ENCODE assay signal across 29 cellular contexts in genomic region chr18:9522952-9523351, GRCh38.
"Had no signal": no experiment of that assay in that cellular context is flagged by ENCODE, and none has a peak within 500 bp of the region (broad histone marks: within the 10 kb centered on the region; RNA-seq: fewer than 3 reads in every experiment).

No MANE protein-coding gene starts in this region.

- H3K4me3 ChIP-seq: left lung, lower lobe of right lung, pancreas, prostate gland, skin epidermis, testis, thyroid gland, transverse colon, upper lobe of right lung had no signal

- ATAC-seq: left cardiac atrium; left lung; lower lobe of right lung; naive thymus-derived CD8-positive, alpha-beta T cell; pancreas; right cardiac atrium; sciatic nerve; stimulated activated effector memory CD8-positive, alpha-beta T cell treated with anti-CD3 and anti-CD28 coated beads, Interleukin-12 subunit alpha, Interleukin-12 subunit beta, amount 100 ng/mL, for 72 hours; upper lobe of right lung had no signal

- H3K36me3 ChIP-seq: prostate gland had no signal

- H3K4me1 ChIP-seq: left lung, lower lobe of right lung, pancreas, prostate gland, testis, thyroid gland had no signal

- H3K9me3 ChIP-seq: left lung, lower lobe of right lung, pancreas, prostate gland, testis, thyroid gland, transverse colon, upper lobe of right lung had no signal

- DNase-seq: hippocampal formation; kidney glomerular epithelial cell; left cardiac atrium; left lung; lower lobe of right lung; mammary epithelial cell; mesenchymal stem cell; naive thymus-derived CD8-positive, alpha-beta T cell; nucleus accumbens; pancreas; posterior cingulate gyrus; retina; right cardiac atrium; stimulated activated CD4-positive, alpha-beta T cell treated with anti-CD3 and anti-CD28 coated beads, Interleukin-12 subunit alpha, Interleukin-12 subunit beta, amount 100 ng/mL, for 4 hours; stimulated activated CD4-positive, alpha-beta T cell treated with anti-CD3 and anti-CD28 coated beads, Interleukin-15, amount 100 ng/mL, for 24 hours; stimulated activated CD4-positive, alpha-beta T cell treated with anti-CD3 and anti-CD28 coated beads, Interleukin-2, amount 100 ng/mL, for 24 hours; stimulated activated CD4-positive, alpha-beta T cell treated with anti-CD3 and anti-CD28 coated beads, Interleukin-4, amount 100 ng/mL, for 1 hour; stimulated activated naive CD4-positive, alpha-beta T cell; substantia nigra; testis; thyroid gland; transverse colon; upper lobe of right lung had no signal

- H3K27me3 ChIP-seq: left lung, pancreas, testis, thyroid gland, transverse colon, upper lobe of right lung had no signal

- H3K27ac ChIP-seq: left lung, lower lobe of right lung, pancreas, prostate gland, skin epidermis, testis, thyroid gland, upper lobe of right lung had no signal

- FAIRE-seq: keratinocyte, pancreas, urothelium cell line had no signal
